Comparison of ENCODE assay signal across 12 cellular contexts in the genomic region with DNA sequence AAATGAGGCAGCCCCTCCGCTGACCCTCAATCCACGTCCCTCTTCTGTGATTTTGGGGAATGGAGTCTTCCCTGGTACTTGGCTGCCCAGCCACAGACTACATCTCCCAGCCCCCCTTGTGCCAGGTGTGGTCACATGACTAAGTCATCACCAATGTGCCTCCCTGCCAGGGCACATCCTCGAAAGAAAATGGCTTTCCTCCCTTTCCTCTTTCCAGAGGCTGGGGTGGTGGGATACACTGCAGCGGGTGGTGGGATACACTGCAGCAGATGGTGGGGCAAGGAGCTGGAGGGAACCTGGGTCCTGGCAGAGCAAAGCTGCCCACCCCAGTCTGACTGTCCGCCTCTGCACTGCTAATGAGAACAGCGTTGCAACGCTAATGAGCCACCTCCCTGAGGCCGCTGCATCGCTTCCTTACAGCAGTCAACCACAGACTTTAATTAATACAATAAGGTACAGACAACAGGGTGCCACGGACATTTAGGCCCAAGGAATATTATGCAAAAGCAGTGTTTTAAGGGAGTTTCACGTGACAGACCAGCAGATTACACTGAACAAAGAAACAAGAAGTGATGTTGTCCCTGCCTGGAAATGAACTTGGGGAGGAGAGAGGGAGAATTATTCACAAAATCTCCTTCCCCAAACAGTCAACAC.
DNase-seq lines count a peak whose midpoint lies in the region; TF ChIP-seq lines count a peak whose summit lies in the region.
"Had no signal": no experiment of that assay in that cellular context is flagged by ENCODE, and none has a peak within 500 bp of the region (broad histone marks: within the 10 kb centered on the region; RNA-seq: fewer than 3 reads in every experiment).

No MANE protein-coding gene starts in this region.

- H3K27me3 Mint-ChIP-seq in CD14-positive monocyte (ENCODE audit: low read depth in 3 of 3) = no peaks in the 10 kb centered on the region
- H3K27me3 Mint-ChIP-seq in IgD-negative memory B cell = no peaks in the 10 kb centered on the region
- no peaks in the 10 kb centered on the region for H3K27me3 Mint-ChIP-seq in dendritic cell treated with granulocyte-macrophage colony-stimulating factor and Interleukin-4, amounts not matched to agents 40 ng/mL and 50 ng/mL, for 4 days
- H3K27me3 Mint-ChIP-seq: naive thymus-derived CD4-positive, alpha-beta T cell; T-helper 17 cell had no signal

- no peaks in the 10 kb centered on the region for H3K36me3 ChIP-seq in parathyroid adenoma (ENCODE audit: control insufficient read depth, insufficient read depth, low read length)

- H3K9ac ChIP-seq in parathyroid adenoma = no peak overlapping the region

- TF ChIP-seq POLR2A in lower leg skin (IDR thresholded peaks at IDR 0.05) = no peak

- no peak for TF ChIP-seq CTCF in CD14-positive monocyte (IDR thresholded peaks at IDR 0.05)
- TF ChIP-seq CTCF in parathyroid adenoma (IDR thresholded peaks at IDR 0.05) = no peak
- TF ChIP-seq CTCF in lower leg skin (IDR thresholded peaks at IDR 0.05) = no peak

- no peaks in the 10 kb centered on the region for H3K27me3 ChIP-seq in parathyroid adenoma (ENCODE audit: control insufficient read depth, insufficient read depth, low read length)

- H3K27ac Mint-ChIP-seq in CD14-positive monocyte = peak overlapping the region in 6 of 7 donors; percentile 37 to 86 (median 62)
- peak overlapping the region; percentile 19 to 59 (median 56) for H3K27ac Mint-ChIP-seq in IgD-negative memory B cell
- peak overlapping the region; percentile 9 for H3K27ac Mint-ChIP-seq in dendritic cell treated with granulocyte-macrophage colony-stimulating factor and Interleukin-4, amounts not matched to agents 40 ng/mL and 50 ng/mL, for 4 days
- H3K27ac Mint-ChIP-seq: naive thymus-derived CD4-positive, alpha-beta T cell had no signal

- H3K9me3 Mint-ChIP-seq in CD14-positive monocyte = no peaks in the 10 kb centered on the region
- H3K9me3 Mint-ChIP-seq in IgD-negative memory B cell = no peaks in the 10 kb centered on the region
- H3K9me3 Mint-ChIP-seq in dendritic cell treated with granulocyte-macrophage colony-stimulating factor and Interleukin-4, amounts not matched to agents 40 ng/mL and 50 ng/mL, for 4 days = no peaks in the 10 kb centered on the region
- H3K9me3 Mint-ChIP-seq: naive thymus-derived CD4-positive, alpha-beta T cell had no signal

- 62 to 69% methylated on average over 11 of the region's 11 CpGs for WGBS in lower leg skin, 2 donors

- H3K36me3 Mint-ChIP-seq in CD14-positive monocyte = peaks cover 82 to 93% of the 10 kb centered on the region in 2 donors
- H3K36me3 Mint-ChIP-seq in IgD-negative memory B cell = peaks cover 5% of the 10 kb centered on the region
- H3K36me3 Mint-ChIP-seq in dendritic cell treated with granulocyte-macrophage colony-stimulating factor and Interleukin-4, amounts not matched to agents 40 ng/mL and 50 ng/mL, for 4 days (ENCODE audit: low read depth) = peaks cover 97% of the 10 kb centered on the region

- peaks cover 39% of the 10 kb centered on the region for H3K4me1 ChIP-seq in parathyroid adenoma

- H3K4me1 Mint-ChIP-seq in CD14-positive monocyte (peaks cover 34% of the 10 kb centered on the region), IgD-negative memory B cell (peaks cover 12 to 14% (median 14%) of the 10 kb centered on the region in 3 donors)
- peaks cover 48% of the 10 kb centered on the region for H3K4me1 Mint-ChIP-seq in dendritic cell treated with granulocyte-macrophage colony-stimulating factor and Interleukin-4, amounts not matched to agents 40 ng/mL and 50 ng/mL, for 4 days (ENCODE audit: low read depth)

- intact Hi-C loops in CD14-positive monocyte (cut with micrococcal nuclease) (loop anchor here in 1 of 2 donors (10.0 kb wide), 1 partner anchor 192 kb away; no protein-coding TSS in a partner anchor), lower leg skin (cut with DNase I; ENCODE audit: low total_unique reads) (no loop called here)
- intact Hi-C loops in dendritic cell treated with granulocyte-macrophage colony-stimulating factor and Interleukin-4, amounts not matched to agents 40 ng/mL and 50 ng/mL, for 4 days (cut with micrococcal nuclease) = no loop called here

- H3K79me2 ChIP-seq in parathyroid adenoma = no peaks in the 10 kb centered on the region

- DNase-seq in CD14-positive monocyte (ENCODE audit: low spot score) (no peak), putamen (ENCODE audit: low spot score) (no peak), SHP77 treated with DMSO at 0.1 percent for 48 hours (lab: John Stamatoyannopoulos, UW) (no peak), lower leg skin (ENCODE audit: low spot score in 2 of 2) (no peak), H4 (ENCODE audit: low spot score) (no peak)
- DNase-seq: GF-D8; HCEC 1CT; naive thymus-derived CD4-positive, alpha-beta T cell; T-helper 17 cell had no signal

- no peaks in the 10 kb centered on the region for H3K9me3 ChIP-seq in parathyroid adenoma (ENCODE audit: control insufficient read depth, low read length)

- no peak overlapping the region for H3K4me2 ChIP-seq in parathyroid adenoma (ENCODE audit: low read length)

- no peak overlapping the region for H3K4me3 Mint-ChIP-seq in CD14-positive monocyte
- H3K4me3 Mint-ChIP-seq in IgD-negative memory B cell = no peak overlapping the region
- no peak overlapping the region for H3K4me3 Mint-ChIP-seq in dendritic cell treated with granulocyte-macrophage colony-stimulating factor and Interleukin-4, amounts not matched to agents 40 ng/mL and 50 ng/mL, for 4 days
- H3K4me3 Mint-ChIP-seq: naive thymus-derived CD4-positive, alpha-beta T cell; T-helper 17 cell had no signal

- peak overlapping the region; percentile 26 for H2AFZ ChIP-seq in parathyroid adenoma

- no peak overlapping the region for H3K4me3 ChIP-seq in parathyroid adenoma (ENCODE audit: low read depth, low read length)
- H3K4me3 ChIP-seq in lower leg skin (ENCODE audit: low read depth, poor library complexity, severe bottlenecking) = no peak overlapping the region

- no peak overlapping the region for H3K27ac ChIP-seq in parathyroid adenoma

Comparison
In these comparisons a context has a peak if more than half of its experiments do, and no peak if none do; other contexts are left out.
1. H3K27ac Mint-ChIP-seq: peak in every context shown above with its lines; median percentile 62 in CD14-positive monocyte; 56 in IgD-negative memory B cell; 9 in dendritic cell treated with granulocyte-macrophage colony-stimulating factor and Interleukin-4, amounts not matched to agents 40 ng/mL and 50 ng/mL, for 4 days.